In genomic region chr1:7667625-7668218, GRCh38 we compare ENCODE assay signal across 9 cellular contexts.
DNase-seq lines count a peak whose midpoint lies in the region; ATAC-seq and TF ChIP-seq lines count a peak whose summit lies in the region.
"Had no signal": no experiment of that assay in that cellular context is flagged by ENCODE, and none has a peak within 500 bp of the region (broad histone marks: within the 10 kb centered on the region; RNA-seq: fewer than 3 reads in every experiment).

No MANE protein-coding gene starts in this region.

- 27 to 28% methylated on average over 11 of the region's 11 CpGs for WGBS in lung, 2 donors

- no peaks in the 10 kb centered on the region for H3K4me1 Mint-ChIP-seq in activated CD4-positive, alpha-beta memory T cell treated with anti-CD3 and anti-CD28 coated beads, Interleukin-2, amount 10 ng/mL, durations not matched to agents 7 days and 5 days

- TF ChIP-seq CTCF in lung (IDR thresholded peaks at IDR 0.05; ENCODE audit: control extremely low read depth, extremely low read depth) = peak; percentile 100

- DNase-seq in CMK (ENCODE audit: low read depth) = peak; percentile 48
- peak; percentile 46 for DNase-seq in HCEC 1CT
- peak; percentile 31 for DNase-seq in NCI-H524 treated with DMSO at 0.1 percent for 48 hours (lab: John Stamatoyannopoulos, UW)
- peak; percentile 83 for DNase-seq in activated CD4-positive, alpha-beta memory T cell treated with anti-CD3 and anti-CD28 coated beads, Interleukin-2, amount 10 ng/mL, durations not matched to agents 7 days and 5 days
- DNase-seq in ecto neural progenitor cell (ENCODE audit: low spot score) = peak; percentile 94
- DNase-seq in lung (ENCODE audit: low spot score) = peak; percentile 89
- DNase-seq in stimulated activated CD4-positive, alpha-beta T cell treated with anti-CD3 and anti-CD28 coated beads, TNF-alpha, amount 100 ng/mL, for 48 hours (ENCODE audit: low read depth in 3 of 3) = peak; percentile 65 to 80 (median 69)

- H3K36me3 Mint-ChIP-seq in activated CD4-positive, alpha-beta memory T cell treated with anti-CD3 and anti-CD28 coated beads, Interleukin-2, amount 10 ng/mL, durations not matched to agents 7 days and 5 days (ENCODE audit: low read depth) = no peaks in the 10 kb centered on the region

- no peaks in the 10 kb centered on the region for H3K27me3 ChIP-seq in lung (ENCODE audit: control insufficient read depth, insufficient read depth)

- H3K27ac Mint-ChIP-seq in activated CD4-positive, alpha-beta memory T cell treated with anti-CD3 and anti-CD28 coated beads, Interleukin-2, amount 10 ng/mL, durations not matched to agents 7 days and 5 days = no peak overlapping the region
- H3K27ac Mint-ChIP-seq: T-helper 1 cell treated with Interleukin-12 subunit alpha and Interleukin-12 subunit beta and Interleukin-4 antibody, amounts not matched to agents 30 μg/mL and 1 μg/mL, for 36 hours had no signal

- H3K27me3 Mint-ChIP-seq in activated CD4-positive, alpha-beta memory T cell treated with anti-CD3 and anti-CD28 coated beads, Interleukin-2, amount 10 ng/mL, durations not matched to agents 7 days and 5 days = no peaks in the 10 kb centered on the region

- H3K4me3 ChIP-seq in lung = no peak overlapping the region

- POLR2A ChIA-PET in activated CD4-positive, alpha-beta memory T cell treated with anti-CD3 and anti-CD28 coated beads, Interleukin-2, amount 10 ng/mL, durations not matched to agents 7 days and 5 days (lab: Charles Lee) = interaction anchor here (1.0 to 3.5 kb wide), 2 partner anchors 79 to 85 kb away, joined by 3 to 19 read pairs; no protein-coding TSS in a partner anchor

- no peak overlapping the region for H3K27ac ChIP-seq in lung (ENCODE audit: low read depth in 1 of 2, low read length in 1 of 2)

- no peaks in the 10 kb centered on the region for H3K9me3 Mint-ChIP-seq in activated CD4-positive, alpha-beta memory T cell treated with anti-CD3 and anti-CD28 coated beads, Interleukin-2, amount 10 ng/mL, durations not matched to agents 7 days and 5 days
- H3K9me3 Mint-ChIP-seq: T-helper 1 cell treated with Interleukin-12 subunit alpha and Interleukin-12 subunit beta and Interleukin-4 antibody, amounts not matched to agents 30 μg/mL and 1 μg/mL, for 36 hours had no signal

- no peaks in the 10 kb centered on the region for H3K9me3 ChIP-seq in lung (ENCODE audit: control insufficient read depth in 2 of 2, insufficient read depth in 1 of 2, low read length in 1 of 2)

- no peaks in the 10 kb centered on the region for H3K36me3 ChIP-seq in lung (ENCODE audit: control insufficient read depth in 2 of 2, insufficient read depth in 2 of 2, low read length in 2 of 2)

- peak; percentile 83 for ATAC-seq in lung (ENCODE audit: insufficient read depth, low FRiP score)
- no peak for ATAC-seq in HG03439 (IDR thresholded peaks at IDR 0.05; ENCODE audit: unreplicated experiment)

- no peaks in the 10 kb centered on the region for H3K4me1 ChIP-seq in lung (ENCODE audit: control insufficient read depth in 2 of 2, insufficient read depth in 2 of 2, low read length in 2 of 2)

- H3K4me3 Mint-ChIP-seq in activated CD4-positive, alpha-beta memory T cell treated with anti-CD3 and anti-CD28 coated beads, Interleukin-2, amount 10 ng/mL, durations not matched to agents 7 days and 5 days = no peak overlapping the region
- H3K4me3 Mint-ChIP-seq: T-helper 1 cell treated with Interleukin-12 subunit alpha and Interleukin-12 subunit beta and Interleukin-4 antibody, amounts not matched to agents 30 μg/mL and 1 μg/mL, for 36 hours had no signal

- CTCF ChIA-PET in activated CD4-positive, alpha-beta memory T cell treated with anti-CD3 and anti-CD28 coated beads, Interleukin-2, amount 10 ng/mL, durations not matched to agents 7 days and 5 days (lab: Charles Lee) = interaction anchor here (0.6 to 7.9 kb wide), 18 partner anchors 8 to 236 kb away, joined by 3 to 281 read pairs (median 5); partner anchors contain the start of gene VAMP3

Comparison
In these comparisons a context has a peak if more than half of its experiments do, and no peak if none do; other contexts are left out.
1. DNase-seq: peak in every context shown above with its lines; median percentile 94 in ecto neural progenitor cell; 89 in lung; 83 in activated CD4-positive, alpha-beta memory T cell treated with anti-CD3 and anti-CD28 coated beads, Interleukin-2, amount 10 ng/mL, durations not matched to agents 7 days and 5 days; 69 in stimulated activated CD4-positive, alpha-beta T cell treated with anti-CD3 and anti-CD28 coated beads, TNF-alpha, amount 100 ng/mL, for 48 hours; 48 in CMK; 46 in HCEC 1CT; 31 in NCI-H524 treated with DMSO at 0.1 percent for 48 hours.